In genomic region chr11:15815246-15816209, GRCh38 we compare ENCODE assay signal across 16 cellular contexts.
DNase-seq lines count a peak whose midpoint lies in the region; ATAC-seq, FAIRE-seq and TF ChIP-seq lines count a peak whose summit lies in the region.
"Had no signal": no experiment of that assay in that cellular context is flagged by ENCODE, and none has a peak within 500 bp of the region (broad histone marks: within the 10 kb centered on the region; RNA-seq: fewer than 3 reads in every experiment).

No MANE protein-coding gene starts in this region.

- FAIRE-seq in astrocyte (lab: Jason Lieb, UNC), result no peak
- FAIRE-seq: H1 had no signal

- H3K4me1 ChIP-seq in astrocyte (ENCODE audit: insufficient read depth, low read length) (peaks cover 25% of the 10 kb centered on the region), subcutaneous abdominal adipose tissue (ENCODE audit: control insufficient read depth in 5 of 5, insufficient read depth in 5 of 5, low read length in 5 of 5) (peaks cover 9 to 46% (median 33%) of the 10 kb centered on the region in 5 donors), uterus (no peaks in the 10 kb centered on the region)

- H3K27me3 ChIP-seq in astrocyte (ENCODE audit: insufficient read depth, low read length) (no peaks in the 10 kb centered on the region), subcutaneous abdominal adipose tissue (ENCODE audit: control insufficient read depth in 5 of 5, insufficient read depth in 4 of 5, low read length in 5 of 5) (no peaks in the 10 kb centered on the region), uterus (no peaks in the 10 kb centered on the region)

- H4K20me1 ChIP-seq in astrocyte (ENCODE audit: insufficient read depth, low read length), result no peaks in the 10 kb centered on the region

- H3K4me1 Mint-ChIP-seq in astrocyte (ENCODE audit: low read depth, unreplicated experiment), result peaks cover 23% of the 10 kb centered on the region

- no peaks in the 10 kb centered on the region for H3K27me3 Mint-ChIP-seq in astrocyte (ENCODE audit: low read depth, unreplicated experiment)

- H3K27ac ChIP-seq in astrocyte (ENCODE audit: low read depth, low read length), result peak overlapping the region; percentile 96
- H3K27ac ChIP-seq in subcutaneous abdominal adipose tissue (ENCODE audit: low read depth, low read length), result peak overlapping the region; percentile 13
- no peak overlapping the region for H3K27ac ChIP-seq in uterus
- H3K27ac ChIP-seq: 22Rv1 had no signal

- no peak overlapping the region for H3K4me3 Mint-ChIP-seq in astrocyte (ENCODE audit: unreplicated experiment)
- H3K4me3 Mint-ChIP-seq: activated T-helper 1 cell treated with anti-CD3 and anti-CD28 coated beads, Interleukin-12 subunit alpha, Interleukin-12 subunit beta, Interleukin-2, Interleukin-4 antibody, amounts not matched to agents 30 ng/mL and 10 ng/mL and 1 ng/mL, durations not matched to agents 14 hours and 24 hours and 36 hours had no signal

- H3K4me2 ChIP-seq in astrocyte (ENCODE audit: low read length), result peak overlapping the region; percentile 46

- H3K4me3 ChIP-seq in astrocyte (ENCODE audit: insufficient read depth, low read depth, low read length), result no peak overlapping the region
- no peak overlapping the region for H3K4me3 ChIP-seq in subcutaneous abdominal adipose tissue (ENCODE audit: low read depth in 1 of 5, low read length in 5 of 5)
- H3K4me3 ChIP-seq in uterus, result no peak overlapping the region

- intact Hi-C loops in left colon (cut with DNase I, micrococcal nuclease), result no loop called here
- intact Hi-C loops in uterus (cut with DNase I; ENCODE audit: low total_unique reads), result no loop called here

- TF ChIP-seq CTCF in astrocyte (IDR thresholded peaks at IDR 0.05; ENCODE audit: insufficient read depth, low read depth, low read length) (no peak), uterus (IDR thresholded peaks at IDR 0.05) (no peak)

- DNase-seq in DMS 273 (lab: John Stamatoyannopoulos, UW; ENCODE audit: unreplicated experiment) (peak; percentile 27), DMS 273 treated with DMSO at 0.1 percent for 48 hours (lab: John Stamatoyannopoulos, UW) (no peak), astrocyte (ENCODE audit: low read depth) (peak; percentile 37), left colon (no peak), uterus (no peak), NCI-H2029 treated with DMSO at 0.1 percent for 48 hours (lab: John Stamatoyannopoulos, UW) (no peak)
- DNase-seq: activated CD4-positive, alpha-beta T cell treated with anti-CD3 and anti-CD28 coated beads for 4 hours; caudate nucleus; COR-L47; NCI-H1105; substantia nigra had no signal

- no peaks in the 10 kb centered on the region for H3K9me3 ChIP-seq in astrocyte (ENCODE audit: insufficient read depth, low read depth, low read length)
- H3K9me3 ChIP-seq in subcutaneous abdominal adipose tissue (ENCODE audit: control insufficient read depth in 5 of 5, low read length in 5 of 5), result no peaks in the 10 kb centered on the region
- no peaks in the 10 kb centered on the region for H3K9me3 ChIP-seq in uterus

- H3K36me3 Mint-ChIP-seq in astrocyte (ENCODE audit: low read depth, unreplicated experiment), result no peaks in the 10 kb centered on the region

- H3K79me2 ChIP-seq in astrocyte (ENCODE audit: insufficient read depth, low read length), result no peaks in the 10 kb centered on the region

- TF ChIP-seq POLR2A in uterus (IDR thresholded peaks at IDR 0.05), result no peak

- peak overlapping the region; percentile 35 for H2AFZ ChIP-seq in astrocyte (ENCODE audit: low read depth, low read length)

- H3K9ac ChIP-seq in astrocyte (ENCODE audit: low read length), result peak overlapping the region; percentile 58
- H3K9ac ChIP-seq in subcutaneous abdominal adipose tissue (ENCODE audit: low read length in 5 of 5), result peak overlapping the region in 1 of 5 donors; percentile 42

- no peaks in the 10 kb centered on the region for H3K9me3 Mint-ChIP-seq in astrocyte (ENCODE audit: unreplicated experiment)

- ATAC-seq in left colon (peak; percentile 63), HG02610 (IDR thresholded peaks at IDR 0.05; ENCODE audit: unreplicated experiment) (no peak)

- peak overlapping the region; percentile 60 for H3K27ac Mint-ChIP-seq in astrocyte (ENCODE audit: unreplicated experiment)

- H3K36me3 ChIP-seq in astrocyte (ENCODE audit: insufficient read depth, low read length) (no peaks in the 10 kb centered on the region), subcutaneous abdominal adipose tissue (ENCODE audit: control insufficient read depth in 5 of 5, insufficient read depth in 5 of 5, low read length in 5 of 5) (no peaks in the 10 kb centered on the region), uterus (no peaks in the 10 kb centered on the region)

Comparison
In these comparisons a context has a peak if more than half of its experiments do, and no peak if none do; other contexts are left out.
1. DNase-seq: peak in DMS 273 (single experiment) and astrocyte (single experiment); none in DMS 273 treated with DMSO at 0.1 percent for 48 hours (single experiment), left colon (0 of 2), uterus (0 of 2) and NCI-H2029 treated with DMSO at 0.1 percent for 48 hours (single experiment).
2. H3K27ac ChIP-seq: peak in astrocyte (single experiment) and subcutaneous abdominal adipose tissue (single experiment); none in uterus (0 of 2).